In the genomic region with DNA sequence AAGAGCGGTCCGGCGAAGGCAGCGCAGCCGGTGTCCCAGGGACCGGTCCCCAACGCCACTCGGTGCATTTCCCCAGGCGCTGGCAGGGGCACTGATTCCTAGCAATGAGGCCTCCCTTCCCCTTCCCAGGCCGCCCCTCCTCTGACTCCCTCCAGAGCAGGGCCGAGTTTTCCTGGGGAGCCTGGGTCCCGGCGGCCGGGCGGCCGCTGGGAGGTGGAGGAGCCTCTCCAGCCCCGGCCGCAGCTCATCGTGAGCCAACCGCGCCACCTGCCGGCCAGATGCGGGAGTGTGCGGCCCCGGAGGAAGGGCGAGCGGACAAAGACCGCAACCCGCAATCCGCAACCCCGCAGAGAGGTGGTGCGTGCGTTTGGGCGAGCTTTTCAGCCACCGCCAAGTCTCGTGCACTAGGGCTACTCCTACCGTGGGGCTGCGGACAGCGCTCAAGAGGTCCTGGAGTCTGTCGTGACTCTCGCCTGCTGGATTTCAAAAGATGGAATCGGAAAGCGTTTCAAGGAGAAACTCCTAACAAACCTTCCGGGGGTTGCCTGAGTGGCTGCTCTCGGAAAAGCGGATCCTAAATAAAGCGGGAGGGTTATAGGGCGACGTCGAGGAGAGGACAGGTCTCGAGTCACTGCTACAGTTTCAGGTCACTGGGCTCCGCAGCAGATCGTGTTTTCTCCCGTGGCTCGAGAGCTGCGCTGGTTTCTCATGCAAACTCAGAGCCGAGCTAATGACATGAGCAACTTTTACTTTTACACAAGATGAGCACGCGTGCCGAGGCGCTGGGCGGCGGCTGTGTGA, we compare ENCODE assay signal across 1 cellular context.
TF ChIP-seq lines count a peak whose summit lies in the region.

No MANE protein-coding gene starts in this region.

TF ChIP-seq in HEK293, 187 proteins besides CTCF, POLR2A, EP300 and RAD21 (continued from another document and continues in another):
- 0 out of 2 replicates have a peak, but pooled peaks have one; percentile 23 for TF ChIP-seq ZNF518A (tag by site-specific recombination; conservative IDR thresholded peaks at IDR 0.05; ENCODE audit: low read depth)
- TF ChIP-seq, protein P1, sequence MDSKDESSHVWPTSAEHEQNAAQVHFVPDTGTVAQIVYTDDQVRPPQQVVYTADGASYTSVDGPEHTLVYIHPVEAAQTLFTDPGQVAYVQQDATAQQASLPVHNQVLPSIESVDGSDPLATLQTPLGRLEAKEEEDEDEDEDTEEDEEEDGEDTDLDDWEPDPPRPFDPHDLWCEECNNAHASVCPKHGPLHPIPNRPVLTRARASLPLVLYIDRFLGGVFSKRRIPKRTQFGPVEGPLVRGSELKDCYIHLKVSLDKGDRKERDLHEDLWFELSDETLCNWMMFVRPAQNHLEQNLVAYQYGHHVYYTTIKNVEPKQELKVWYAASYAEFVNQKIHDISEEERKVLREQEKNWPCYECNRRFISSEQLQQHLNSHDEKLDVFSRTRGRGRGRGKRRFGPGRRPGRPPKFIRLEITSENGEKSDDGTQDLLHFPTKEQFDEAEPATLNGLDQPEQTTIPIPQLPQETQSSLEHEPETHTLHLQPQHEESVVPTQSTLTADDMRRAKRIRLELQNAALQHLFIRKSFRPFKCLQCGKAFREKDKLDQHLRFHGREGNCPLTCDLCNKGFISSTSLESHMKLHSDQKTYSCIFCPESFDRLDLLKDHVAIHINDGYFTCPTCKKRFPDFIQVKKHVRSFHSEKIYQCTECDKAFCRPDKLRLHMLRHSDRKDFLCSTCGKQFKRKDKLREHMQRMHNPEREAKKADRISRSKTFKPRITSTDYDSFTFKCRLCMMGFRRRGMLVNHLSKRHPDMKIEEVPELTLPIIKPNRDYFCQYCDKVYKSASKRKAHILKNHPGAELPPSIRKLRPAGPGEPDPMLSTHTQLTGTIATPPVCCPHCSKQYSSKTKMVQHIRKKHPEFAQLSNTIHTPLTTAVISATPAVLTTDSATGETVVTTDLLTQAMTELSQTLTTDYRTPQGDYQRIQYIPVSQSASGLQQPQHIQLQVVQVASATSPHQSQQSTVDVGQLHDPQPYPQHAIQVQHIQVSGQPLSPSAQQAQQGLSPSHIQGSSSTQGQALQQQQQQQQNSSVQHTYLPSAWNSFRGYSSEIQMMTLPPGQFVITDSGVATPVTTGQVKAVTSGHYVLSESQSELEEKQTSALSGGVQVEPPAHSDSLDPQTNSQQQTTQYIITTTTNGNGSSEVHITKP (tag by site-specific recombination; IDR thresholded peaks at IDR 0.05): 0 out of 2 replicates have a peak, but pooled peaks have one; percentile 10
- TF ChIP-seq ZNF148 (tag by site-specific recombination; IDR thresholded peaks at IDR 0.05; ENCODE audit: borderline replicate concordance): no peak
- TF ChIP-seq ZNF146 (tag by site-specific recombination; IDR thresholded peaks at IDR 0.05): no peak
- TF ChIP-seq, protein P2, sequence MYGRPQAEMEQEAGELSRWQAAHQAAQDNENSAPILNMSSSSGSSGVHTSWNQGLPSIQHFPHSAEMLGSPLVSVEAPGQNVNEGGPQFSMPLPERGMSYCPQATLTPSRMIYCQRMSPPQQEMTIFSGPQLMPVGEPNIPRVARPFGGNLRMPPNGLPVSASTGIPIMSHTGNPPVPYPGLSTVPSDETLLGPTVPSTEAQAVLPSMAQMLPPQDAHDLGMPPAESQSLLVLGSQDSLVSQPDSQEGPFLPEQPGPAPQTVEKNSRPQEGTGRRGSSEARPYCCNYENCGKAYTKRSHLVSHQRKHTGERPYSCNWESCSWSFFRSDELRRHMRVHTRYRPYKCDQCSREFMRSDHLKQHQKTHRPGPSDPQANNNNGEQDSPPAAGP (tag by site-specific recombination; IDR thresholded peaks at IDR 0.05): 0 out of 2 replicates have a peak, but pooled peaks have one; percentile 48
- no peak for TF ChIP-seq ZNF184 (tag by site-specific recombination; IDR thresholded peaks at IDR 0.05)
- TF ChIP-seq ZNF335 (tag by site-specific recombination; conservative IDR thresholded peaks at IDR 0.05): 0 out of 2 replicates have a peak, but pooled peaks have one; percentile 5
- TF ChIP-seq, protein P3, sequence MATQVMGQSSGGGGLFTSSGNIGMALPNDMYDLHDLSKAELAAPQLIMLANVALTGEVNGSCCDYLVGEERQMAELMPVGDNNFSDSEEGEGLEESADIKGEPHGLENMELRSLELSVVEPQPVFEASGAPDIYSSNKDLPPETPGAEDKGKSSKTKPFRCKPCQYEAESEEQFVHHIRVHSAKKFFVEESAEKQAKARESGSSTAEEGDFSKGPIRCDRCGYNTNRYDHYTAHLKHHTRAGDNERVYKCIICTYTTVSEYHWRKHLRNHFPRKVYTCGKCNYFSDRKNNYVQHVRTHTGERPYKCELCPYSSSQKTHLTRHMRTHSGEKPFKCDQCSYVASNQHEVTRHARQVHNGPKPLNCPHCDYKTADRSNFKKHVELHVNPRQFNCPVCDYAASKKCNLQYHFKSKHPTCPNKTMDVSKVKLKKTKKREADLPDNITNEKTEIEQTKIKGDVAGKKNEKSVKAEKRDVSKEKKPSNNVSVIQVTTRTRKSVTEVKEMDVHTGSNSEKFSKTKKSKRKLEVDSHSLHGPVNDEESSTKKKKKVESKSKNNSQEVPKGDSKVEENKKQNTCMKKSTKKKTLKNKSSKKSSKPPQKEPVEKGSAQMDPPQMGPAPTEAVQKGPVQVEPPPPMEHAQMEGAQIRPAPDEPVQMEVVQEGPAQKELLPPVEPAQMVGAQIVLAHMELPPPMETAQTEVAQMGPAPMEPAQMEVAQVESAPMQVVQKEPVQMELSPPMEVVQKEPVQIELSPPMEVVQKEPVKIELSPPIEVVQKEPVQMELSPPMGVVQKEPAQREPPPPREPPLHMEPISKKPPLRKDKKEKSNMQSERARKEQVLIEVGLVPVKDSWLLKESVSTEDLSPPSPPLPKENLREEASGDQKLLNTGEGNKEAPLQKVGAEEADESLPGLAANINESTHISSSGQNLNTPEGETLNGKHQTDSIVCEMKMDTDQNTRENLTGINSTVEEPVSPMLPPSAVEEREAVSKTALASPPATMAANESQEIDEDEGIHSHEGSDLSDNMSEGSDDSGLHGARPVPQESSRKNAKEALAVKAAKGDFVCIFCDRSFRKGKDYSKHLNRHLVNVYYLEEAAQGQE (tag by site-specific recombination; IDR thresholded peaks at IDR 0.05): peak; percentile 66; the same call in 1 of the 2 replicates
- TF ChIP-seq SALL2 (tag by site-specific recombination; IDR thresholded peaks at IDR 0.05; ENCODE audit: borderline replicate concordance): no peak
- TF ChIP-seq ZSCAN4 (tag by site-specific recombination; IDR thresholded peaks at IDR 0.05): no peak
- peak; percentile 44; the same call in 1 of the 2 replicates for TF ChIP-seq GLIS2 (tag by site-specific recombination; IDR thresholded peaks at IDR 0.05)
- TF ChIP-seq ZSCAN30 (tag by site-specific recombination; IDR thresholded peaks at IDR 0.05): peak; percentile 87
- peak; percentile 51 for TF ChIP-seq ZEB2 (tag by site-specific recombination; IDR thresholded peaks at IDR 0.05)
- 0 out of 2 replicates have a peak, but pooled peaks have one; percentile 21 for TF ChIP-seq ZNF366 (tag by site-specific recombination; conservative IDR thresholded peaks at IDR 0.05)
- 0 out of 2 replicates have a peak, but pooled peaks have one; percentile 52 for TF ChIP-seq ZNF24 (tag by site-specific recombination; IDR thresholded peaks at IDR 0.05)
- peak; percentile 61 for TF ChIP-seq ZIC2 (tag by site-specific recombination; IDR thresholded peaks at IDR 0.05)
- TF ChIP-seq BCL11B (tag by site-specific recombination; IDR thresholded peaks at IDR 0.05; ENCODE audit: low read depth): peak; percentile 46; the same call in 1 of the 2 replicates
- TF ChIP-seq PATZ1 (tag by site-specific recombination; IDR thresholded peaks at IDR 0.05): peak; percentile 81
- TF ChIP-seq GLIS1 (tag by site-specific recombination; IDR thresholded peaks at IDR 0.05): peak; percentile 49
- peak; percentile 12; the same call in 1 of the 2 replicates for TF ChIP-seq ZNF777 (tag by site-specific recombination; IDR thresholded peaks at IDR 0.05; ENCODE audit: borderline replicate concordance)
- peak; percentile 73 for TF ChIP-seq ZNF2 (tag by site-specific recombination; IDR thresholded peaks at IDR 0.05)
- TF ChIP-seq ZBTB6 (tag by site-specific recombination; IDR thresholded peaks at IDR 0.05): no peak
- TF ChIP-seq IKZF3 (tag by site-specific recombination; IDR thresholded peaks at IDR 0.05): peak; percentile 96
- TF ChIP-seq ZNF394 (tag by site-specific recombination; IDR thresholded peaks at IDR 0.05; ENCODE audit: borderline replicate concordance): 0 out of 2 replicates have a peak, but pooled peaks have one; percentile 36
- TF ChIP-seq ZNF837 (tag by site-specific recombination; IDR thresholded peaks at IDR 0.05): no peak
- peak; percentile 54 for TF ChIP-seq SP7 (tag by site-specific recombination; IDR thresholded peaks at IDR 0.05)
- TF ChIP-seq ZNF133 (tag by site-specific recombination; IDR thresholded peaks at IDR 0.05): no peak
- TF ChIP-seq ZNF830 (tag by site-specific recombination; IDR thresholded peaks at IDR 0.05; ENCODE audit: low read depth): no peak
